In genomic region chr5:132063090-132063911, GRCh38 we compare ENCODE assay signal across 8 cellular contexts. TPM values are rescaled to one million over a fixed set of nuclear protein-coding genes. Genes with fewer than 3 reads are reported as not detected.
DNase-seq lines count a peak whose midpoint lies in the region; ATAC-seq, FAIRE-seq and TF ChIP-seq lines count a peak whose summit lies in the region.

No MANE protein-coding gene starts in this region.

- 13% methylated on average over 9 of the region's 9 CpGs for WGBS in A549 (ENCODE audit: missing lambda C conversion rate)
- WGBS in esophagus squamous epithelium, 2 donors = 29 to 30% methylated on average over 9 of the region's 9 CpGs

- TF ChIP-seq RAD21 in A549 (conservative IDR thresholded peaks at IDR 0.05 in 1 of 2, IDR thresholded peaks at IDR 0.05 in 1 of 2) = peak; percentile 78 to 88

- TF ChIP-seq EP300 in A549 (IDR thresholded peaks at IDR 0.05) = no peak

- H3K4me1 ChIP-seq in A549 (no peaks in the 10 kb centered on the region), OCI-LY3 (ENCODE audit: low read length) (peaks cover 5% of the 10 kb centered on the region; the same call in 1 of the 2 replicates), esophagus squamous epithelium (no peaks in the 10 kb centered on the region)

- no peak overlapping the region for H3K4me3 Mint-ChIP-seq in natural killer cell treated with Interleukin-12 subunit alpha and Interleukin-12 subunit beta and Interleukin-15 and Interleukin-18, amount 100 ng/mL, for 72 hours
- no peak overlapping the region for H3K4me3 Mint-ChIP-seq in stimulated activated naive CD8-positive, alpha-beta T cell treated with anti-CD3 and anti-CD28 coated beads, Interleukin-15, amount 100 ng/mL, for 72 hours

- peak; percentile 56 to 75; a peak in 5 of 6 replicates for ATAC-seq in A549
- ATAC-seq in HG03025 (IDR thresholded peaks at IDR 0.05; ENCODE audit: low FRiP score, unreplicated experiment) = peak; percentile 55
- peak; percentile 70 to 75 for ATAC-seq in natural killer cell treated with Interleukin-12 subunit alpha and Interleukin-12 subunit beta and Interleukin-15 and Interleukin-18, amount 100 ng/mL, for 72 hours
- peak; percentile 62 for ATAC-seq in stimulated activated naive CD8-positive, alpha-beta T cell treated with anti-CD3 and anti-CD28 coated beads, Interleukin-15, amount 100 ng/mL, for 72 hours

- no peak for FAIRE-seq in A549 (lab: Jason Lieb, UNC)

- H3K9ac ChIP-seq in OCI-LY3 (ENCODE audit: low read length) = no peak overlapping the region

- no peaks in the 10 kb centered on the region for H3K79me2 ChIP-seq in OCI-LY3 (ENCODE audit: low read length)

- H3K4me3 ChIP-seq in A549 (no peak overlapping the region), OCI-LY3 (ENCODE audit: low read length) (no peak overlapping the region), esophagus squamous epithelium (no peak overlapping the region)

- H3K27ac ChIP-seq in A549 (no peak overlapping the region), OCI-LY3 (ENCODE audit: low read length) (no peak overlapping the region), esophagus squamous epithelium (no peak overlapping the region)

- H3K36me3 ChIP-seq in OCI-LY3 (replicated peaks; ENCODE audit: low read depth, low read length) (no peaks in the 10 kb centered on the region), esophagus squamous epithelium (no peaks in the 10 kb centered on the region)

- no peak for TF ChIP-seq POLR2A in A549 (IDR thresholded peaks at IDR 0.05; ENCODE audit: low read length)
- no peak for TF ChIP-seq POLR2A in esophagus squamous epithelium (IDR thresholded peaks at IDR 0.05)

- peak overlapping the region; percentile 39 to 60 for H3K27ac Mint-ChIP-seq in natural killer cell treated with Interleukin-12 subunit alpha and Interleukin-12 subunit beta and Interleukin-15 and Interleukin-18, amount 100 ng/mL, for 72 hours
- H3K27ac Mint-ChIP-seq in stimulated activated naive CD8-positive, alpha-beta T cell treated with anti-CD3 and anti-CD28 coated beads, Interleukin-15, amount 100 ng/mL, for 72 hours = no peak overlapping the region

- TF ChIP-seq CTCF in A549 (IDR thresholded peaks at IDR 0.05) (peak; percentile 83), GM12874 (IDR thresholded peaks at IDR 0.05; ENCODE audit: insufficient read depth, low read depth, low read length) (peak; percentile 97), OCI-LY3 (IDR thresholded peaks at IDR 0.05; ENCODE audit: low read depth, low read length) (peak; percentile 78), esophagus squamous epithelium (IDR thresholded peaks at IDR 0.05) (peak; percentile 86 to 99 (median 90))

- peaks cover 32 to 43% of the 10 kb centered on the region in 2 donors for H3K4me1 Mint-ChIP-seq in natural killer cell treated with Interleukin-12 subunit alpha and Interleukin-12 subunit beta and Interleukin-15 and Interleukin-18, amount 100 ng/mL, for 72 hours (ENCODE audit: low read depth in 2 of 2)
- peaks cover 74% of the 10 kb centered on the region for H3K4me1 Mint-ChIP-seq in stimulated activated naive CD8-positive, alpha-beta T cell treated with anti-CD3 and anti-CD28 coated beads, Interleukin-15, amount 100 ng/mL, for 72 hours

- H3K27me3 ChIP-seq in OCI-LY3 (ENCODE audit: low read depth, low read length) = no peaks in the 10 kb centered on the region
- H3K27me3 ChIP-seq in esophagus squamous epithelium = no peaks in the 10 kb centered on the region

- H2AFZ ChIP-seq in OCI-LY3 (ENCODE audit: low read depth, low read length) = no peak overlapping the region

- H3K4me2 ChIP-seq in A549 = no peak overlapping the region
- no peak overlapping the region for H3K4me2 ChIP-seq in OCI-LY3 (ENCODE audit: low read length)

- POLR2A ChIA-PET in A549 (lab: Yijun Ruan, JAX) = no interaction called here

- no peaks in the 10 kb centered on the region for H3K36me3 Mint-ChIP-seq in natural killer cell treated with Interleukin-12 subunit alpha and Interleukin-12 subunit beta and Interleukin-15 and Interleukin-18, amount 100 ng/mL, for 72 hours

- intact Hi-C loops in esophagus squamous epithelium (cut with DNase I) = no loop called here

- H3K9me3 ChIP-seq in A549 (no peaks in the 10 kb centered on the region), OCI-LY3 (ENCODE audit: insufficient read depth, low read length) (no peaks in the 10 kb centered on the region), esophagus squamous epithelium (no peaks in the 10 kb centered on the region)

- DNase-seq in A549 (ENCODE audit: low read depth in 1 of 2, low spot score in 1 of 2) (peak; percentile 62 to 75), activated T-cell treated with anti-CD3 and anti-CD28 coated beads for 1 hour (ENCODE audit: low read depth) (peak; percentile 72), esophagus squamous epithelium (lab: John Stamatoyannopoulos, UW) (no peak)
- peak; percentile 77 for DNase-seq in natural killer cell treated with Interleukin-12 subunit alpha and Interleukin-12 subunit beta and Interleukin-15 and Interleukin-18, amount 100 ng/mL, for 72 hours (ENCODE audit: low spot score)
- peak; percentile 75 to 78 for DNase-seq in stimulated activated naive CD8-positive, alpha-beta T cell treated with anti-CD3 and anti-CD28 coated beads, Interleukin-15, amount 100 ng/mL, for 72 hours

- H3K9me3 Mint-ChIP-seq in natural killer cell treated with Interleukin-12 subunit alpha and Interleukin-12 subunit beta and Interleukin-15 and Interleukin-18, amount 100 ng/mL, for 72 hours = no peaks in the 10 kb centered on the region
- H3K9me3 Mint-ChIP-seq in stimulated activated naive CD8-positive, alpha-beta T cell treated with anti-CD3 and anti-CD28 coated beads, Interleukin-15, amount 100 ng/mL, for 72 hours = no peaks in the 10 kb centered on the region

- no peaks in the 10 kb centered on the region for H4K20me1 ChIP-seq in OCI-LY3 (ENCODE audit: insufficient read depth, low read length)

- H3K27me3 Mint-ChIP-seq in natural killer cell treated with Interleukin-12 subunit alpha and Interleukin-12 subunit beta and Interleukin-15 and Interleukin-18, amount 100 ng/mL, for 72 hours = peaks cover 0 to 5% of the 10 kb centered on the region in 2 donors
- H3K27me3 Mint-ChIP-seq in stimulated activated naive CD8-positive, alpha-beta T cell treated with anti-CD3 and anti-CD28 coated beads, Interleukin-15, amount 100 ng/mL, for 72 hours = peaks cover 6% of the 10 kb centered on the region

- CTCF ChIA-PET in A549 (lab: Yijun Ruan, JAX) = interaction anchor here (0.6 to 5.6 kb wide), 49 partner anchors 9 to 649 kb away, joined by 3 to 86 read pairs (median 4); partner anchors contain the start of gene CSF2

TF ChIP-seq in A549, 52 proteins besides CTCF, POLR2A, EP300 and RAD21:
- TF ChIP-seq SMC3 (IDR thresholded peaks at IDR 0.05) (peak; percentile 65), CEBPB (IDR thresholded peaks at IDR 0.05) (0 out of 4 replicates have a peak, but pooled peaks of 1 of the 2 experiments have one; percentile 17), FOSB (CRISPR knock-in tag; IDR thresholded peaks at IDR 0.05) (no peak)

RNA-seq across cellular contexts. Expression of gene IL3, which starts 2.8 kb away (rescaled TPM):
- polyA plus RNA-seq in A549 (2011; rRNA removed) (not detected in 2 replicates), A549 (2017; fragmentation: RNase III; extraction: RNeasy Plus Mini Kit Qiagen cat#74134 plus additional on column Dnase treatment) (not detected in 3 replicates)
- not detected in 2 replicates for polyA plus RNA-seq in A549 (2012; cell fraction: cytosol; rRNA removed)
- polyA plus RNA-seq in A549 (2012; cell fraction: nucleus; rRNA removed) = not detected in 2 replicates
- polyA minus RNA-seq in A549 (2011; rRNA and poly(A)+ RNA removed) = not detected in 2 replicates
- total RNA-seq in esophagus squamous epithelium = not detected
- total RNA-seq in natural killer cell treated with Interleukin-12 subunit alpha and Interleukin-12 subunit beta and Interleukin-15 and Interleukin-18, amount 100 ng/mL, for 72 hours = under 1 TPM in 1 of 2 donors, not detected in 1; 0.36 TPM

RNA-seq across cellular contexts. Expression of gene CSF2, which starts 10.3 kb away (rescaled TPM):
- 0.21 TPM in 1 of 2 replicates, not detected in the other for polyA plus RNA-seq in A549 (2011; rRNA removed)
- 0.19 TPM in 2 replicates for polyA plus RNA-seq in A549 (2012; cell fraction: cytosol; rRNA removed)
- polyA plus RNA-seq in A549 (2012; cell fraction: nucleus; rRNA removed) = 0.11 and 0.76 TPM in 2 replicates
- 0.34 TPM in 1 of 3 replicates, not detected in the others for polyA plus RNA-seq in A549 (2017; fragmentation: RNase III; extraction: RNeasy Plus Mini Kit Qiagen cat#74134 plus additional on column Dnase treatment)
- polyA minus RNA-seq in A549 (2011; rRNA and poly(A)+ RNA removed) = not detected in 2 replicates
- not detected for total RNA-seq in esophagus squamous epithelium
- total RNA-seq in natural killer cell treated with Interleukin-12 subunit alpha and Interleukin-12 subunit beta and Interleukin-15 and Interleukin-18, amount 100 ng/mL, for 72 hours = 100 to 1,000 TPM in 1 of 2 donors, 10 to 100 TPM in 1; 41.4 to 125 TPM

RNA-seq across cellular contexts. Expression of gene ACSL6, which starts 51.8 kb away (rescaled TPM):
- polyA plus RNA-seq in A549 (2011; rRNA removed) (0.05 and 0.09 TPM in 2 replicates), A549 (2017; fragmentation: RNase III; extraction: RNeasy Plus Mini Kit Qiagen cat#74134 plus additional on column Dnase treatment) (0.05 to 0.07 TPM (median 0.06 TPM) in 3 replicates)
- polyA plus RNA-seq in A549 (2012; cell fraction: cytosol; rRNA removed) = 0.04 and 0.06 TPM in 2 replicates
- polyA plus RNA-seq in A549 (2012; cell fraction: nucleus; rRNA removed) = 0.08 and 0.43 TPM in 2 replicates
- 0.73 and 0.91 TPM in 2 replicates for polyA minus RNA-seq in A549 (2011; rRNA and poly(A)+ RNA removed)
- 1 to 10 TPM in 3 of 4 donors, under 1 TPM in 1; 0.04 to 3.2 (median 1.1) TPM for total RNA-seq in esophagus squamous epithelium
- total RNA-seq in natural killer cell treated with Interleukin-12 subunit alpha and Interleukin-12 subunit beta and Interleukin-15 and Interleukin-18, amount 100 ng/mL, for 72 hours = 1 to 10 TPM in 1 of 2 donors, under 1 TPM in 1; 0.67 to 1.5 TPM

Comparison
In these comparisons a context has a peak if more than half of its experiments do, and no peak if none do; other contexts are left out.
1. H3K27ac Mint-ChIP-seq: peak in natural killer cell treated with Interleukin-12 subunit alpha and Interleukin-12 subunit beta and Interleukin-15 and Interleukin-18, amount 100 ng/mL, for 72 hours (2 of 2); none in stimulated activated naive CD8-positive, alpha-beta T cell treated with anti-CD3 and anti-CD28 coated beads, Interleukin-15, amount 100 ng/mL, for 72 hours (0 of 2).
2. RNA of gene CSF2, which starts 10.3 kb away (total RNA-seq): 41.4 to 125 TPM in natural killer cell treated with Interleukin-12 subunit alpha and Interleukin-12 subunit beta and Interleukin-15 and Interleukin-18, amount 100 ng/mL, for 72 hours; not detected in esophagus squamous epithelium; every median in the first group is over 10 times any median in the second.
3. Peak in every context shown above with its lines, with median percentiles within 50 percentile points of each other: ATAC-seq and CTCF ChIP-seq.